8 cellular contexts compared by ENCODE assay signal in genomic region chr12:109393437-109394345, GRCh38. TPM values are rescaled to one million over a fixed set of nuclear protein-coding genes. Genes with fewer than 3 reads are reported as not detected.
DNase-seq lines count a peak whose midpoint lies in the region; ATAC-seq and TF ChIP-seq lines count a peak whose summit lies in the region.

No MANE protein-coding gene starts in this region.

- DNase-seq in CD8-positive, alpha-beta memory T cell: peak; percentile 2 to 62 (median 30)
- DNase-seq in HAP-1 (ENCODE audit: low spot score in 2 of 2) (peak; percentile 42 to 51), NCI-H526 treated with DMSO at 0.1 percent for 48 hours (lab: John Stamatoyannopoulos, UW) (peak; percentile 8), fibroblast of mammary gland (ENCODE audit: low read depth) (peak; percentile 57), neural crest cell (ENCODE audit: low read depth, low spot score) (peak; percentile 26)
- peak; percentile 51 for DNase-seq in activated CD8-positive, alpha-beta T cell treated with anti-CD3 and anti-CD28 coated beads for 36 hours

- H3K9me3 ChIP-seq in CD8-positive, alpha-beta memory T cell (ENCODE audit: low read length): no peaks in the 10 kb centered on the region
- no peaks in the 10 kb centered on the region for H3K9me3 ChIP-seq in HAP-1

- H3K27me3 Mint-ChIP-seq in CD8-positive, alpha-beta memory T cell: peaks cover 20 to 41% of the 10 kb centered on the region in 2 donors
- H3K27me3 Mint-ChIP-seq in activated CD8-positive, alpha-beta T cell treated with anti-CD3 and anti-CD28 coated beads for 36 hours: peaks cover 22% of the 10 kb centered on the region
- H3K27me3 Mint-ChIP-seq in neural crest cell (ENCODE audit: low read depth): peaks cover 21% of the 10 kb centered on the region

- no peak overlapping the region for H3K27ac Mint-ChIP-seq in CD8-positive, alpha-beta memory T cell
- no peak overlapping the region for H3K27ac Mint-ChIP-seq in activated CD8-positive, alpha-beta T cell treated with anti-CD3 and anti-CD28 coated beads for 36 hours
- no peak overlapping the region for H3K27ac Mint-ChIP-seq in neural crest cell (ENCODE audit: unreplicated experiment)

- H3K27me3 ChIP-seq in CD8-positive, alpha-beta memory T cell (ENCODE audit: insufficient read depth, low read length, poor library complexity, severe bottlenecking): no peaks in the 10 kb centered on the region
- H3K27me3 ChIP-seq in HAP-1 (ENCODE audit: low read depth): no peaks in the 10 kb centered on the region

- peaks cover 0 to 2% (median 0%) of the 10 kb centered on the region in 5 donors for H3K9me3 Mint-ChIP-seq in CD8-positive, alpha-beta memory T cell
- H3K9me3 Mint-ChIP-seq in activated CD8-positive, alpha-beta T cell treated with anti-CD3 and anti-CD28 coated beads for 36 hours: no peaks in the 10 kb centered on the region
- H3K9me3 Mint-ChIP-seq in neural crest cell: no peaks in the 10 kb centered on the region

- H3K4me3 Mint-ChIP-seq in CD8-positive, alpha-beta memory T cell: no peak overlapping the region
- no peak overlapping the region for H3K4me3 Mint-ChIP-seq in activated CD8-positive, alpha-beta T cell treated with anti-CD3 and anti-CD28 coated beads for 36 hours
- H3K4me3 Mint-ChIP-seq in neural crest cell: no peak overlapping the region

- H3K36me3 Mint-ChIP-seq in CD8-positive, alpha-beta memory T cell: no peaks in the 10 kb centered on the region
- H3K36me3 Mint-ChIP-seq in activated CD8-positive, alpha-beta T cell treated with anti-CD3 and anti-CD28 coated beads for 36 hours (ENCODE audit: low read depth): no peaks in the 10 kb centered on the region
- H3K36me3 Mint-ChIP-seq in neural crest cell (ENCODE audit: low read depth): no peaks in the 10 kb centered on the region

- H3K36me3 ChIP-seq in CD8-positive, alpha-beta memory T cell (ENCODE audit: insufficient read depth, low read length): no peaks in the 10 kb centered on the region
- H3K36me3 ChIP-seq in HAP-1 (replicated peaks): no peaks in the 10 kb centered on the region

- POLR2A ChIA-PET in CD8-positive, alpha-beta memory T cell (lab: Charles Lee): no interaction called here
- POLR2A ChIA-PET in activated CD8-positive, alpha-beta T cell treated with anti-CD3 and anti-CD28 coated beads for 36 hours (lab: Charles Lee): no interaction called here

- no peak overlapping the region for H3K4me3 ChIP-seq in CD8-positive, alpha-beta memory T cell (ENCODE audit: low read length)
- H3K4me3 ChIP-seq in HAP-1 (no peak overlapping the region), fibroblast of mammary gland (ENCODE audit: control insufficient read depth, low read depth, low read length) (no peak overlapping the region)

- in situ Hi-C loops in HAP-1 (cut with MboI; ENCODE audit: low sequenced_read_pairs): no loop called here

- H3K4me1 Mint-ChIP-seq in CD8-positive, alpha-beta memory T cell: no peaks in the 10 kb centered on the region
- H3K4me1 Mint-ChIP-seq in activated CD8-positive, alpha-beta T cell treated with anti-CD3 and anti-CD28 coated beads for 36 hours (ENCODE audit: low read depth): no peaks in the 10 kb centered on the region
- H3K4me1 Mint-ChIP-seq in neural crest cell: no peaks in the 10 kb centered on the region

- no peak overlapping the region for H3K27ac ChIP-seq in CD8-positive, alpha-beta memory T cell (ENCODE audit: low read depth, low read length)

- intact Hi-C loops in activated CD8-positive, alpha-beta T cell treated with anti-CD3 and anti-CD28 coated beads for 36 hours (cut with micrococcal nuclease): loop anchor here (5.0 kb wide), 1 partner anchor 286 kb away; no protein-coding TSS in a partner anchor

- H3K4me1 ChIP-seq in CD8-positive, alpha-beta memory T cell (ENCODE audit: insufficient read depth, low read length): no peaks in the 10 kb centered on the region
- no peaks in the 10 kb centered on the region for H3K4me1 ChIP-seq in HAP-1

- peak; percentile 88 for TF ChIP-seq CTCF in activated CD8-positive, alpha-beta T cell treated with anti-CD3 and anti-CD28 coated beads for 36 hours (IDR thresholded peaks at IDR 0.05)
- TF ChIP-seq CTCF in fibroblast of mammary gland (conservative IDR thresholded peaks at IDR 0.05; ENCODE audit: control insufficient read depth, insufficient read depth, low read depth, low read length) (peak; percentile 96), neural crest cell (conservative IDR thresholded peaks at IDR 0.05) (peak; percentile 87)

- ATAC-seq in activated CD8-positive, alpha-beta T cell treated with anti-CD3 and anti-CD28 coated beads for 36 hours: peak; percentile 83
- ATAC-seq in GM21526 (IDR thresholded peaks at IDR 0.05; ENCODE audit: low FRiP score, unreplicated experiment) (no peak), GM18868 (IDR thresholded peaks at IDR 0.05; ENCODE audit: unreplicated experiment) (no peak)

- CTCF ChIA-PET in CD8-positive, alpha-beta memory T cell (lab: Charles Lee): interaction anchor here (1.0 to 1.8 kb wide), 8 partner anchors 9 to 295 kb away, joined by 3 to 8 read pairs (median 4); no protein-coding TSS in a partner anchor
- CTCF ChIA-PET in activated CD8-positive, alpha-beta T cell treated with anti-CD3 and anti-CD28 coated beads for 36 hours (lab: Charles Lee): interaction anchor here (0.6 to 4.3 kb wide), 44 partner anchors 8 to 568 kb away, joined by 3 to 30 read pairs (median 4); partner anchors contain the start of genes ACACB, MYO1H, SVOP and USP30

RNA-seq across cellular contexts. Expression of gene MYO1H, which starts 46.0 kb away (rescaled TPM):
- not detected for total RNA-seq in CD8-positive, alpha-beta memory T cell
- not detected for polyA plus RNA-seq in CD8-positive, alpha-beta memory T cell
- not detected for total RNA-seq in activated CD8-positive, alpha-beta T cell treated with anti-CD3 and anti-CD28 coated beads for 36 hours
- total RNA-seq in neural crest cell: not detected in 2 replicates
